ENCODE assay signal across 9 cellular contexts in the genomic region with DNA sequence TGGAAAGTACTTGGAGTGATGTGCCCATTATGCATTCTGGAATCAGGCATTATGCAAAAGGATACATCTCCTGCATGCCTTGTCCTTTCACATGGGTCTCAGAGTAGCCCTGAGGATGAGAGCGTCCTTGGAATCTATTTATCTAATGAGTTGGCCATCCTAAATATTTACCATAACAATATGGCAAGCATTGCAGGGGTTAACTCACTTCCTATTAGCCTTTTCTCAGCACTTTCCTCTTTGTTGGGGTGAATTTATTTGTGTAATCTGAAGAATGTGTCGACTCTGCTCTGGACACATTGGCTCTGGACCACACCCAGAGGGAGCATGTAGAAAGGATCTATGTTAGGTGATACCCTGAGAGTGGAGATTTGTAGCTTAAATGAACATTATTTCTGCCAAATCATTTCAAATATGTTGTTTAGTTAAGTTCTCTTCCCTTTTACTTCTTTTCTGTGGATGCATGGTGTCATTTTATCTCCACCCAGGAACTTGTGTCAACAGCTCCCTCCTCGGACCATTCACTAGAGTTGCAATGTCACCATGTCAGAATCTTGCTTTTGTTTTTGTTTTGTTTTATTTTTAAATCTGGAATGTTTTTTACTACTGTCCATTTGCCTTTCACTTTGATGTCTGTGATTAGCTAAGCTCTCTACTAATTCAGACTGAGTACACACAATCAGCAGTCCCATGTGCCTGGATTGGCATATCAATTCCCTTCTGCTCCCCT.
DNase-seq lines count a peak whose midpoint lies in the region; ATAC-seq and TF ChIP-seq lines count a peak whose summit lies in the region.
"Had no signal": no experiment of that assay in that cellular context is flagged by ENCODE, and none has a peak within 500 bp of the region (broad histone marks: within the 10 kb centered on the region; RNA-seq: fewer than 3 reads in every experiment).

No MANE protein-coding gene starts in this region.

- ATAC-seq in left lung (peak; percentile 44), lower lobe of right lung (no peak)
- no peak for ATAC-seq in activated naive CD4-positive, alpha-beta T cell treated with anti-CD3 and anti-CD28 coated beads, Interleukin-2, amount 50 U/mL, for 72 hours
- ATAC-seq in CD8-positive, alpha-beta T cell: no peak

- H3K27ac ChIP-seq in left lung (no peak overlapping the region), lower lobe of right lung (no peak overlapping the region)
- no peak overlapping the region for H3K27ac ChIP-seq in CD8-positive, alpha-beta T cell (ENCODE audit: low read depth, low read length)

- intact Hi-C loops in left lung (cut with DNase I) (no loop called here), lower lobe of right lung (cut with DNase I) (no loop called here)
- intact Hi-C loops in CD8-positive, alpha-beta T cell (cut with DNase I, micrococcal nuclease): no loop called here

- no peaks in the 10 kb centered on the region for H3K36me3 Mint-ChIP-seq in activated naive CD4-positive, alpha-beta T cell treated with anti-CD3 and anti-CD28 coated beads, Interleukin-2, amount 50 U/mL, for 72 hours
- no peaks in the 10 kb centered on the region for H3K36me3 Mint-ChIP-seq in CD8-positive, alpha-beta T cell

- DNase-seq in COR-L47 (lab: John Stamatoyannopoulos, UW): peak; percentile 13
- DNase-seq in HEK293T (ENCODE audit: extremely low spot score): peak; percentile 15
- DNase-seq in astrocyte of the cerebellum (ENCODE audit: low read depth): no peak
- DNase-seq in left lung: no peak
- DNase-seq in activated naive CD4-positive, alpha-beta T cell treated with anti-CD3 and anti-CD28 coated beads, Interleukin-2, amount 50 U/mL, for 72 hours (ENCODE audit: low spot score in 2 of 2): no peak
- no peak for DNase-seq in effector CD4-positive, alpha-beta T cell
- no peak for DNase-seq in lower lobe of right lung
- DNase-seq in CD8-positive, alpha-beta T cell: no peak
- DNase-seq: activated T-cell treated with anti-CD3 and anti-CD28 coated beads, Interleukin-2, amount 50 U/mL, for 1 hour had no signal

- H3K9me3 ChIP-seq in left lung (no peaks in the 10 kb centered on the region), lower lobe of right lung (no peaks in the 10 kb centered on the region)
- H3K9me3 ChIP-seq in CD8-positive, alpha-beta T cell (ENCODE audit: low read length): no peaks in the 10 kb centered on the region

- H3K27me3 ChIP-seq in left lung (peaks cover 0 to 8% of the 10 kb centered on the region in 2 donors), lower lobe of right lung (ENCODE audit: low read depth) (peaks cover 4% of the 10 kb centered on the region)
- H3K27me3 ChIP-seq in CD8-positive, alpha-beta T cell (ENCODE audit: insufficient read depth, low read length): no peaks in the 10 kb centered on the region

- CTCF ChIA-PET in HEK293T (lab: Yijun Ruan, JAX): interaction anchor here (0.6 to 1.0 kb wide), 2 partner anchors 335 to 452 kb away, joined by 3 to 6 read pairs; no protein-coding TSS in a partner anchor
- CTCF ChIA-PET in CD8-positive, alpha-beta T cell (lab: Charles Lee): interaction anchor here (0.9 kb wide), 1 partner anchor 12 kb away, joined by 3 read pairs; no protein-coding TSS in a partner anchor

- POLR2A ChIA-PET in HEK293T (lab: Yijun Ruan, JAX): no interaction called here
- POLR2A ChIA-PET in CD8-positive, alpha-beta T cell (lab: Charles Lee): no interaction called here

- H3K36me3 ChIP-seq in left lung (no peaks in the 10 kb centered on the region), lower lobe of right lung (no peaks in the 10 kb centered on the region)
- H3K36me3 ChIP-seq in CD8-positive, alpha-beta T cell (ENCODE audit: insufficient read depth, low read length): no peaks in the 10 kb centered on the region

- H3K4me1 ChIP-seq in left lung (no peaks in the 10 kb centered on the region), lower lobe of right lung (no peaks in the 10 kb centered on the region)
- no peaks in the 10 kb centered on the region for H3K4me1 ChIP-seq in CD8-positive, alpha-beta T cell (ENCODE audit: insufficient read depth, low read length)

- H3K4me1 Mint-ChIP-seq in CD8-positive, alpha-beta T cell (ENCODE audit: low read depth): no peaks in the 10 kb centered on the region

- no peak overlapping the region for H3K4me3 Mint-ChIP-seq in CD8-positive, alpha-beta T cell

- no peak overlapping the region for H3K4me3 ChIP-seq in astrocyte of the cerebellum (ENCODE audit: low read depth, low read length)
- no peak overlapping the region for H3K4me3 ChIP-seq in left lung
- no peak overlapping the region for H3K4me3 ChIP-seq in lower lobe of right lung
- H3K4me3 ChIP-seq in CD8-positive, alpha-beta T cell (ENCODE audit: low read depth, low read length): no peak overlapping the region

- in situ Hi-C loops in astrocyte of the cerebellum (cut with HindIII; ENCODE audit: low sequenced_read_pairs): no loop called here

- no peaks in the 10 kb centered on the region for H3K27me3 Mint-ChIP-seq in CD8-positive, alpha-beta T cell (ENCODE audit: low read depth)

- peak; percentile 48 for TF ChIP-seq CTCF in astrocyte of the cerebellum (IDR thresholded peaks at IDR 0.05; ENCODE audit: low read depth, low read length, missing control alignments)
- TF ChIP-seq CTCF in left lung (IDR thresholded peaks at IDR 0.05): no peak
- TF ChIP-seq CTCF in lower lobe of right lung (IDR thresholded peaks at IDR 0.05): no peak
- no peak for TF ChIP-seq CTCF in CD8-positive, alpha-beta T cell (IDR thresholded peaks at IDR 0.05)

- H3K9me3 Mint-ChIP-seq in activated naive CD4-positive, alpha-beta T cell treated with anti-CD3 and anti-CD28 coated beads, Interleukin-2, amount 50 U/mL, for 72 hours: peaks cover 0 to 6% of the 10 kb centered on the region in 2 donors
- H3K9me3 Mint-ChIP-seq in CD8-positive, alpha-beta T cell: peaks cover 2% of the 10 kb centered on the region

- no peak overlapping the region for H3K27ac Mint-ChIP-seq in activated naive CD4-positive, alpha-beta T cell treated with anti-CD3 and anti-CD28 coated beads, Interleukin-2, amount 50 U/mL, for 72 hours
- no peak overlapping the region for H3K27ac Mint-ChIP-seq in CD8-positive, alpha-beta T cell

TF ChIP-seq in HEK293T, 16 proteins besides CTCF, POLR2A, EP300 and RAD21:
- no peak for TF ChIP-seq CTBP1 (IDR thresholded peaks at IDR 0.05; ENCODE audit: borderline replicate concordance)
- TF ChIP-seq NFRKB (IDR thresholded peaks at IDR 0.05): no peak
- TF ChIP-seq SP1 (IDR thresholded peaks at IDR 0.05): no peak
- TF ChIP-seq ELF4 (IDR thresholded peaks at IDR 0.05): no peak
- TF ChIP-seq HDGF (IDR thresholded peaks at IDR 0.05; ENCODE audit: borderline replicate concordance): no peak
- TF ChIP-seq, protein P1, sequence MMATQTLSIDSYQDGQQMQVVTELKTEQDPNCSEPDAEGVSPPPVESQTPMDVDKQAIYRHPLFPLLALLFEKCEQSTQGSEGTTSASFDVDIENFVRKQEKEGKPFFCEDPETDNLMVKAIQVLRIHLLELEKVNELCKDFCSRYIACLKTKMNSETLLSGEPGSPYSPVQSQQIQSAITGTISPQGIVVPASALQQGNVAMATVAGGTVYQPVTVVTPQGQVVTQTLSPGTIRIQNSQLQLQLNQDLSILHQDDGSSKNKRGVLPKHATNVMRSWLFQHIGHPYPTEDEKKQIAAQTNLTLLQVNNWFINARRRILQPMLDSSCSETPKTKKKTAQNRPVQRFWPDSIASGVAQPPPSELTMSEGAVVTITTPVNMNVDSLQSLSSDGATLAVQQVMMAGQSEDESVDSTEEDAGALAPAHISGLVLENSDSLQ (IDR thresholded peaks at IDR 0.05): no peak
- no peak for TF ChIP-seq BHLHE40 (IDR thresholded peaks at IDR 0.05; ENCODE audit: borderline replicate concordance)
TF ChIP-seq in HEK293T: peak in this region for 0.

Comparison
In these comparisons a context has a peak if more than half of its experiments do, and no peak if none do; other contexts are left out.
1. DNase-seq: peak in COR-L47 (single experiment) and HEK293T (single experiment); none in astrocyte of the cerebellum (single experiment), left lung (0 of 2), activated naive CD4-positive, alpha-beta T cell treated with anti-CD3 and anti-CD28 coated beads, Interleukin-2, amount 50 U/mL, for 72 hours (0 of 2), effector CD4-positive, alpha-beta T cell (single experiment), lower lobe of right lung (single experiment) and CD8-positive, alpha-beta T cell (0 of 7).